ENCODE assay signal across 9 cellular contexts in genomic region chr17:83203472-83204221, GRCh38.
A peak's percentile ranks its signal among the peaks of the same experiment; 100 is the strongest.
DNase-seq lines count a peak whose midpoint lies in the region; ATAC-seq and TF ChIP-seq lines count a peak whose summit lies in the region.
"Had no signal": no experiment of that assay in that cellular context is flagged by ENCODE, and none has a peak within 500 bp of the region (broad histone marks: within the 10 kb centered on the region; RNA-seq: fewer than 3 reads in every experiment).

No MANE protein-coding gene starts in this region.

- intact Hi-C loops in PC-9 (cut with micrococcal nuclease; ENCODE audit: unreplicated experiment) = no loop called here

- no peak for TF ChIP-seq POLR2A in tibial nerve (IDR thresholded peaks at IDR 0.05)

- peak; percentile 2 for DNase-seq in activated CD4-positive, alpha-beta T cell treated with anti-CD3 and anti-CD28 coated beads for 48 hours
- no peak for DNase-seq in activated CD4-positive, alpha-beta T cell treated with anti-CD3 and anti-CD28 coated beads for 1 hour
- DNase-seq in tibial nerve (ENCODE audit: low spot score in 2 of 2) = peak; percentile 14 to 34
- DNase-seq in ecto neural progenitor cell (ENCODE audit: low spot score) = no peak
- no peak for DNase-seq in PC-9
- DNase-seq: NCI-H69 had no signal

- H3K9me3 ChIP-seq in duodenal mucosa (ENCODE audit: control insufficient read depth in 1 of 2, low read length in 2 of 2) (no peaks in the 10 kb centered on the region), mucosa of stomach (ENCODE audit: control insufficient read depth, low read length) (no peaks in the 10 kb centered on the region), tibial nerve (no peaks in the 10 kb centered on the region), PC-9 (ENCODE audit: insufficient read depth, low read depth) (no peaks in the 10 kb centered on the region)

- H3K4me1 ChIP-seq in duodenal mucosa (ENCODE audit: control insufficient read depth in 1 of 2, insufficient read depth in 2 of 2, low read length in 2 of 2) (peaks cover 8 to 21% of the 10 kb centered on the region in 2 donors), mucosa of stomach (ENCODE audit: control insufficient read depth, insufficient read depth, low read length) (peaks cover 11% of the 10 kb centered on the region), tibial nerve (peaks cover 0 to 47% (median 35%) of the 10 kb centered on the region in 4 donors), PC-9 (replicated peaks; ENCODE audit: insufficient read depth) (peaks cover 23% of the 10 kb centered on the region)

- H3K36me3 ChIP-seq in duodenal mucosa (ENCODE audit: control insufficient read depth in 1 of 2, insufficient read depth in 2 of 2, low read length in 2 of 2) (no peaks in the 10 kb centered on the region), mucosa of stomach (ENCODE audit: control insufficient read depth, insufficient read depth, low read length) (no peaks in the 10 kb centered on the region), tibial nerve (no peaks in the 10 kb centered on the region), PC-9 (ENCODE audit: low read depth) (no peaks in the 10 kb centered on the region)

- H3K9ac ChIP-seq in duodenal mucosa (ENCODE audit: low read depth in 1 of 2, low read length in 2 of 2) (no peak overlapping the region), mucosa of stomach (ENCODE audit: low read length) (peak overlapping the region; percentile 28)

- no peak for ATAC-seq in HG02798 (IDR thresholded peaks at IDR 0.05; ENCODE audit: poor library complexity, unreplicated experiment)

- CTCF ChIA-PET in PC-9 (lab: Charles Lee) = no interaction called here

- no TSS peak for BruUV-seq in PC-9 (replicated peaks; lab: Mats Ljungman, UMichigan)

- H3K9me2 ChIP-seq in PC-9 (ENCODE audit: insufficient read depth) = no peaks in the 10 kb centered on the region

- peak overlapping the region; percentile 42 for H3K27ac ChIP-seq in duodenal mucosa (ENCODE audit: low read depth, low read length)
- peak overlapping the region; percentile 67 to 98 (median 82) for H3K27ac ChIP-seq in tibial nerve
- H3K27ac ChIP-seq in PC-9 = no peak overlapping the region

- no peaks in the 10 kb centered on the region for H3K79me2 ChIP-seq in PC-9 (ENCODE audit: low read depth)

- TF ChIP-seq CTCF in tibial nerve (IDR thresholded peaks at IDR 0.05) (no peak), PC-9 (conservative IDR thresholded peaks at IDR 0.05) (no peak)

- TF ChIP-seq EP300 in tibial nerve (IDR thresholded peaks at IDR 0.05) = no peak

- WGBS in tibial nerve, 2 donors = 69 to 80% methylated on average over 18 to 20 of the region's 20 CpGs

- no peak overlapping the region for H3K4me2 ChIP-seq in PC-9

- peaks cover 16% of the 10 kb centered on the region for H3F3A ChIP-seq in PC-9 (ENCODE audit: insufficient read depth, low read depth)

- H3K27me3 ChIP-seq in duodenal mucosa (ENCODE audit: control insufficient read depth in 1 of 2, insufficient read depth in 2 of 2, low read length in 2 of 2) = no peaks in the 10 kb centered on the region
- H3K27me3 ChIP-seq in mucosa of stomach (ENCODE audit: control insufficient read depth, insufficient read depth, low read length) = no peaks in the 10 kb centered on the region
- H3K27me3 ChIP-seq in tibial nerve = no peaks in the 10 kb centered on the region
- no peaks in the 10 kb centered on the region for H3K27me3 ChIP-seq in PC-9 (ENCODE audit: insufficient read depth, low read depth)

- H3K4me3 ChIP-seq in duodenal mucosa (ENCODE audit: low read depth in 1 of 2, low read length in 2 of 2) (no peak overlapping the region), mucosa of stomach (ENCODE audit: low read length) (no peak overlapping the region), tibial nerve (no peak overlapping the region), PC-9 (no peak overlapping the region)

- POLR2A ChIA-PET in PC-9 (lab: Charles Lee; ENCODE audit: unreplicated experiment) = interaction anchor here (0.6 kb wide), 2 partner anchors 120 to 365 kb away, joined by 4 to 9 read pairs; no protein-coding TSS in a partner anchor

- no peak overlapping the region for H2AFZ ChIP-seq in PC-9

- H4K20me1 ChIP-seq in PC-9 (ENCODE audit: insufficient read depth) = no peaks in the 10 kb centered on the region

Comparison
In these comparisons a context has a peak if more than half of its experiments do, and no peak if none do; other contexts are left out.
1. DNase-seq: peak in activated CD4-positive, alpha-beta T cell treated with anti-CD3 and anti-CD28 coated beads for 48 hours (single experiment) and tibial nerve (2 of 2); none in activated CD4-positive, alpha-beta T cell treated with anti-CD3 and anti-CD28 coated beads for 1 hour (single experiment), ecto neural progenitor cell (single experiment) and PC-9 (0 of 2).